ENCODE assay signal across 18 cellular contexts in the genomic region with DNA sequence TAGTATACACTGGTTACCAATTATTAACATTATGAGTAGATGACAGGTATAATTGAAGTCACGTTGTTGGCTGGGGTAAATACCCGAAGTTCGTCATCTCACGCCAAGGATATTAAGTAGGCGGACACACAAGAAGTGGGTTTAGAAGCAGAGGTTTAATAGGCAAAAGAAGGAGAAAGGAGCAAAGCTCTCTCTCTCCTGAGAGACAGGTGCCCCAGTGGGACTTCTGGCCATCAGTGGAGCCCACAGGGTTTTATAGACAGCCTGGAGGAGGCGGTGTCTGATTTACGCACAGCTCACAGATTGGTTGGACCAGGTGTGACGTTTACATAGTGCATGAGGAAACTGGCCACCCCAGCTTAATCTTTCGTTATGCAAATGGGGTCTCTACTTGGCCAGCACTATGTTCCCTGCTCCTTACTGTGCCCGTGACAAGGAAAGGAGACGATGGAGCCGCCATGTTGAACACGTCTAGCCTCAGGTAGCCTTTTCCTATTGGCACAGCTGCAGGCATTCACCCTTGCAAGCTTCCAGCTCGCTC.
DNase-seq lines count a peak whose midpoint lies in the region; ATAC-seq, FAIRE-seq and TF ChIP-seq lines count a peak whose summit lies in the region.
"Had no signal": no experiment of that assay in that cellular context is flagged by ENCODE, and none has a peak within 500 bp of the region (broad histone marks: within the 10 kb centered on the region; RNA-seq: fewer than 3 reads in every experiment).

No MANE protein-coding gene starts in this region.

- H3K27ac ChIP-seq in IMR-90 (ENCODE audit: insufficient read depth, low read length): no peak overlapping the region
- peak overlapping the region; percentile 56; the same call in 1 of the 3 replicates for H3K27ac ChIP-seq in K562 (ENCODE audit: extremely low read depth, low read depth, low read length)
- no peak overlapping the region for H3K27ac ChIP-seq in prostate gland
- H3K27ac ChIP-seq: BLaER1 treated with 17β-estradiol and CSF1 and Interleukin-3, amounts not matched to agents 10 nM and 100 nM had no signal

- no peak for TF ChIP-seq CTCF in IMR-90 (conservative IDR thresholded peaks at IDR 0.05; ENCODE audit: low read depth, low read length)
- TF ChIP-seq CTCF in K562 (IDR thresholded peaks at IDR 0.05 in 2 of 3, conservative IDR thresholded peaks at IDR 0.05 in 1 of 3; ENCODE audit: insufficient read depth in 2 of 3, low read depth in 1 of 3, low read length in 3 of 3): no peak
- TF ChIP-seq CTCF in prostate gland (IDR thresholded peaks at IDR 0.05): no peak

- POLR2A ChIA-PET in IMR-90 (lab: Charles Lee; ENCODE audit: unreplicated experiment): no interaction called here
- POLR2A ChIA-PET in K562 (lab: Yijun Ruan, JAX): interaction anchor here (1.1 kb wide), 1 partner anchor 13 kb away, joined by 3 read pairs; no protein-coding TSS in a partner anchor

- H3K9me3 ChIP-seq in IMR-90 (ENCODE audit: control insufficient read depth, insufficient read depth, low read length) (no peaks in the 10 kb centered on the region), K562 (replicated peaks; ENCODE audit: control insufficient read depth, insufficient read depth, low read depth, low read length) (peaks cover 3% of the 10 kb centered on the region; the same call in 1 of the 2 replicates), prostate gland (no peaks in the 10 kb centered on the region)
- H3K9me3 ChIP-seq: BE2C had no signal

- FAIRE-seq in K562 (lab: Jason Lieb, UNC): no peak
- no peak for FAIRE-seq in GM19239 (lab: Jason Lieb, UNC)
- FAIRE-seq: D721Med, G401.6, GM12892 had no signal

- TF ChIP-seq RAD21 in IMR-90 (IDR thresholded peaks at IDR 0.05; ENCODE audit: low read length): no peak
- TF ChIP-seq RAD21 in K562 (CRISPR knock-in tag; conservative IDR thresholded peaks at IDR 0.05 in 1 of 2, IDR thresholded peaks at IDR 0.05 in 1 of 2): no peak

- no peaks in the 10 kb centered on the region for H3K27me3 ChIP-seq in IMR-90 (ENCODE audit: control insufficient read depth, insufficient read depth, low read length)
- no peaks in the 10 kb centered on the region for H3K27me3 ChIP-seq in K562 (ENCODE audit: control insufficient read depth in 2 of 2, insufficient read depth in 2 of 2, low read length in 2 of 2)
- no peaks in the 10 kb centered on the region for H3K27me3 ChIP-seq in prostate gland (replicated peaks; ENCODE audit: insufficient read depth)
- H3K27me3 ChIP-seq: BE2C; BLaER1 treated with 17β-estradiol and CSF1 and Interleukin-3, amounts not matched to agents 10 nM and 100 nM had no signal

- DNase-seq in IMR-90 (no peak), NCI-H2227 treated with DMSO at 0.1 percent for 48 hours (lab: John Stamatoyannopoulos, UW) (peak; percentile 26), K562 (ENCODE audit: extremely low read depth in 1 of 4, low spot score in 3 of 4) (peak in 2 of 4 experiments; percentile 17 to 79), GM19239 (ENCODE audit: insufficient read length, low spot score) (no peak), prostate gland (ENCODE audit: low spot score) (no peak), pons (ENCODE audit: low spot score) (no peak)
- DNase-seq: BE2C; CD4-positive, alpha-beta T cell; CD8-positive, alpha-beta memory T cell; DMS153; DND-41; H9 had no signal

- CTCF ChIA-PET in IMR-90 (lab: Yijun Ruan, JAX) (no interaction called here), K562 (lab: Yijun Ruan, JAX; ENCODE audit: low intra/inter-chr PET ratio) (no interaction called here)

- H4K8ac ChIP-seq in IMR-90 (ENCODE audit: low read depth in 2 of 2, low read length in 2 of 2): no peak overlapping the region

- H2AFZ ChIP-seq in IMR-90 (replicated peaks; ENCODE audit: low read length, poor library complexity): peak overlapping the region; percentile 32
- H2AFZ ChIP-seq in K562 (ENCODE audit: low read depth, low read length): peak overlapping the region; percentile 75; the same call in 1 of the 2 replicates
- H2AFZ ChIP-seq: GM23338 had no signal

- H4K20me1 ChIP-seq in IMR-90 (ENCODE audit: insufficient read depth, low read length): no peaks in the 10 kb centered on the region
- no peaks in the 10 kb centered on the region for H4K20me1 ChIP-seq in K562 (replicated peaks; ENCODE audit: control insufficient read depth, insufficient read depth, low read length)
- H4K20me1 ChIP-seq: BLaER1 treated with 17β-estradiol and CSF1 and Interleukin-3, amounts not matched to agents 10 nM and 100 nM had no signal

- H3K36me3 ChIP-seq in IMR-90 (ENCODE audit: control insufficient read depth, insufficient read depth, low read length) (no peaks in the 10 kb centered on the region), K562 (ENCODE audit: control insufficient read depth, insufficient read depth, low read length) (no peaks in the 10 kb centered on the region), prostate gland (no peaks in the 10 kb centered on the region)
- H3K36me3 ChIP-seq: BE2C; BLaER1 treated with 17β-estradiol and CSF1 and Interleukin-3, amounts not matched to agents 10 nM and 100 nM had no signal

- H3K4me2 ChIP-seq in IMR-90 (ENCODE audit: low read depth, low read length) (no peak overlapping the region), K562 (ENCODE audit: insufficient read depth, low read length) (no peak overlapping the region)
- H3K4me2 ChIP-seq: BLaER1 treated with 17β-estradiol and CSF1 and Interleukin-3, amounts not matched to agents 10 nM and 100 nM; GM23338 had no signal

- H3K9ac ChIP-seq in IMR-90 (ENCODE audit: low read depth, low read length) (no peak overlapping the region), K562 (ENCODE audit: insufficient read depth in 1 of 2, low read depth in 2 of 2, low read length in 2 of 2) (peak overlapping the region in 1 of 2 experiments; percentile 15; a peak in 1 of 4 replicates)
- H3K9ac ChIP-seq: BLaER1 treated with 17β-estradiol and CSF1 and Interleukin-3, amounts not matched to agents 10 nM and 100 nM had no signal

- WGBS in IMR-90 (ENCODE audit: extremely low coverage in 2 of 2, insufficient read length in 1 of 2), 2 experiments: 92% methylated on average over 6 of the region's 14 CpGs; no CpG with 5 or more reads in 1 of the 2 experiments
- 8% methylated on average over 14 of the region's 14 CpGs for WGBS in K562 (ENCODE audit: insufficient coverage, low coverage, missing lambda C conversion rate)
- WGBS in prostate gland: 89% methylated on average over 14 of the region's 14 CpGs

- H4K5ac ChIP-seq in IMR-90 (ENCODE audit: low read depth, low read length): no peak overlapping the region

- intact Hi-C loops in IMR-90 (cut with micrococcal nuclease) (no loop called here), K562 (cut with micrococcal nuclease) (loop anchor here (5.0 kb wide), 1 partner anchor 66 kb away; no protein-coding TSS in a partner anchor), prostate gland (cut with DNase I) (no loop called here)

- no peaks in the 10 kb centered on the region for H3K79me1 ChIP-seq in IMR-90 (ENCODE audit: low read depth in 1 of 2, low read length in 2 of 2)

- no peaks in the 10 kb centered on the region for H3K79me2 ChIP-seq in K562 (ENCODE audit: control insufficient read depth, insufficient read depth, low read length)

- no peak overlapping the region for H2BK15ac ChIP-seq in IMR-90 (ENCODE audit: low read depth, low read length)

- H3K14ac ChIP-seq in IMR-90 (replicated peaks; ENCODE audit: low read depth, low read length): no peak overlapping the region

- H3K4me1 ChIP-seq in IMR-90 (ENCODE audit: control insufficient read depth, insufficient read depth, low read length) (no peaks in the 10 kb centered on the region), K562 (replicated peaks in 1 of 2; ENCODE audit: control insufficient read depth in 2 of 2, insufficient read depth in 2 of 2, low read length in 2 of 2) (no peaks in the 10 kb centered on the region), prostate gland (replicated peaks) (no peaks in the 10 kb centered on the region)
- H3K4me1 ChIP-seq: BE2C; BLaER1 treated with 17β-estradiol and CSF1 and Interleukin-3, amounts not matched to agents 10 nM and 100 nM had no signal

- no peak overlapping the region for H2BK20ac ChIP-seq in IMR-90 (ENCODE audit: low read depth, low read length)

- H3K9me1 ChIP-seq in IMR-90 (ENCODE audit: insufficient read depth, low read length) (no peaks in the 10 kb centered on the region), K562 (ENCODE audit: control insufficient read depth, insufficient read depth, low read length) (no peaks in the 10 kb centered on the region)

- no peak for TF ChIP-seq EP300 in K562 (IDR thresholded peaks at IDR 0.05; ENCODE audit: low read length)

- H3K4me3 ChIP-seq in IMR-90 (ENCODE audit: insufficient read depth, low read depth, low read length): no peak overlapping the region
- no peak overlapping the region for H3K4me3 ChIP-seq in K562
- no peak overlapping the region for H3K4me3 ChIP-seq in prostate gland
- H3K4me3 ChIP-seq: BLaER1 treated with 17β-estradiol and CSF1 and Interleukin-3, amounts not matched to agents 10 nM and 100 nM; GM23338 had no signal

- no peak overlapping the region for H2BK120ac ChIP-seq in IMR-90 (ENCODE audit: low read depth, low read length)

- in situ Hi-C loops in IMR-90 (cut with MboI; ENCODE audit: low sequenced_read_pairs) (no loop called here), K562 (cut with MboI) (no loop called here)

- no peak overlapping the region for H3K56ac ChIP-seq in IMR-90 (ENCODE audit: extremely low read depth, insufficient read depth, low read length)

- no peak for TF ChIP-seq POLR2A in IMR-90 (IDR thresholded peaks at IDR 0.05; ENCODE audit: low read depth, low read length)
- TF ChIP-seq POLR2A in K562 (conservative IDR thresholded peaks at IDR 0.05): peak; percentile 59
- TF ChIP-seq POLR2A in prostate gland (IDR thresholded peaks at IDR 0.05): no peak

- dilution Hi-C loops in IMR-90 (cut with HindIII; ENCODE audit: low sequenced_read_pairs, unreplicated experiment): no loop called here

- H3K23ac ChIP-seq in IMR-90 (ENCODE audit: low read depth, low read length): no peak overlapping the region

- no peak overlapping the region for H3K4ac ChIP-seq in IMR-90 (ENCODE audit: low read depth, low read length)

- no peak overlapping the region for H2AK5ac ChIP-seq in IMR-90 (ENCODE audit: low read depth, low read length)

- no peak overlapping the region for H2AK9ac ChIP-seq in IMR-90 (replicated peaks; ENCODE audit: low read depth, low read length, poor library complexity)

- no peak overlapping the region for H2BK5ac ChIP-seq in IMR-90 (ENCODE audit: low read depth, low read length, poor library complexity, severe bottlenecking)

- H4K91ac ChIP-seq in IMR-90 (ENCODE audit: insufficient read depth, low read depth, low read length): no peak overlapping the region

- ATAC-seq in IMR-90 (ENCODE audit: low read depth): no peak
- ATAC-seq in K562: peak; percentile 86
- ATAC-seq: GM23338, HCT116 had no signal

- no TSS peak for BruUV-seq in IMR-90 (replicated peaks; lab: Mats Ljungman, UMichigan)
- no TSS peak for BruUV-seq in K562 (replicated peaks; lab: Mats Ljungman, UMichigan)

- H3K18ac ChIP-seq in IMR-90 (ENCODE audit: low read depth, low read length): no peak overlapping the region

TF ChIP-seq in IMR-90, 13 proteins besides CTCF, POLR2A, EP300 and RAD21 (continues in another document):
- TF ChIP-seq RCOR1 (IDR thresholded peaks at IDR 0.05; ENCODE audit: insufficient replicate concordance, low read length): no peak
- no peak for TF ChIP-seq MAFK (IDR thresholded peaks at IDR 0.05; ENCODE audit: low read depth, low read length)

TF ChIP-seq in K562, 482 proteins besides CTCF, POLR2A, EP300 and RAD21 (continues in another document):
- TF ChIP-seq RNF2 (IDR thresholded peaks at IDR 0.05): no peak
- 0 out of 2 replicates have a peak, but pooled peaks have one; percentile 36 for TF ChIP-seq CREM (IDR thresholded peaks at IDR 0.05; ENCODE audit: low read depth)
